In the genomic region with DNA sequence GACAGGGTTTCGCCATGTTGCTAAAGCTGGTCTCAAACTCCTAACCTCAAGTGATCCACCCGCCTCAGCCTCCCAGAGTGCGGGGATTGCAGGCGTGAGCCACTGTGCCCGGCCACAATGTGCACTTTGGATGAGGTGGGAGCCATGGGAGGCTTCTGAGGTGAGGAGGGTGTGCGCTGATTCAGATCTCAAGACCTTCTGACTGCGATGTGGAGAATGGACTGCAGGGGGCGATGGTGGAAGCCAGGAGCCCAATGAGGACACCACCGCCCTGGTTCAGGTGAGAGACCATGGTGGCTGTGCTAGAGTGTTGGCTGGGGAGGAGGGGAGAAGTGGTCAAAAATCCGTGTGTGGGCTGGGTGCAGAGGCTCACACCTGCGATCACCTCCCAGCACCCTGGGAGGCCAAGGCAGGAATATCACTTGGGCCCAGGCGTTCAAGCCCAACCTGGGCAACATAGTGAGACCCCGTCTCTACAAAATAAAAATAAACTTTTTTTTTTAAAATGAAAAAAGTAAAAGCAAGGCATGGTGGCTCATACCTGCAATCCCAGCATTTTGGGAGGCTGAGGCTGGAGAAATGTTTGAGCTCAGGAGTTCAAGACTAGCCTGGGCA, we compare ENCODE assay signal across 8 cellular contexts. TPM values are rescaled to one million over a fixed set of nuclear protein-coding genes. Genes with fewer than 3 reads are reported as not detected.
DNase-seq lines count a peak whose midpoint lies in the region; ATAC-seq and TF ChIP-seq lines count a peak whose summit lies in the region.

No MANE protein-coding gene starts in this region.

- no peaks in the 10 kb centered on the region for H3K9me2 ChIP-seq in PC-3 (replicated peaks; ENCODE audit: low read length)

- H3K36me3 ChIP-seq in GM06990 (ENCODE audit: control insufficient read depth, insufficient read depth, low read length) = no peaks in the 10 kb centered on the region; the same call in 1 of the 2 replicates
- H3K36me3 ChIP-seq in PC-3 (ENCODE audit: low read depth, low read length) = no peaks in the 10 kb centered on the region
- H3K36me3 ChIP-seq in mesenchymal stem cell (ENCODE audit: control insufficient read depth in 1 of 2, insufficient read depth in 2 of 2, low read depth in 1 of 2, low read length in 2 of 2) = peaks cover 0 to 7% of the 10 kb centered on the region in 2 experiments

- no peak overlapping the region for H3K18ac ChIP-seq in mesenchymal stem cell (ENCODE audit: low read depth in 1 of 2, low read length in 2 of 2)

- no peak overlapping the region for H2BK120ac ChIP-seq in mesenchymal stem cell (ENCODE audit: low read depth, low read length)

- intact Hi-C loops in PC-3 (cut with micrococcal nuclease) = no loop called here

- no peaks in the 10 kb centered on the region for H3K79me2 ChIP-seq in PC-3 (ENCODE audit: low read length)

- no peak overlapping the region for H3K4ac ChIP-seq in mesenchymal stem cell (ENCODE audit: low read depth in 1 of 2, low read length in 2 of 2)

- POLR2A ChIA-PET in PC-3 (lab: Charles Lee; ENCODE audit: unreplicated experiment) = no interaction called here

- peak; percentile 56 for TF ChIP-seq CTCF in GM06990 (IDR thresholded peaks at IDR 0.05; ENCODE audit: insufficient read depth, low read length, poor library complexity, severe bottlenecking)
- TF ChIP-seq CTCF in PC-3 (conservative IDR thresholded peaks at IDR 0.05; ENCODE audit: low read depth, low read length) = peak; percentile 38; the same call in 1 of the 2 replicates

- H3K4me1 ChIP-seq in PC-3 (ENCODE audit: insufficient read depth, low read length) (0 out of 2 replicates have a peak, but pooled peaks cover 1% of the 10 kb centered on the region), mesenchymal stem cell (ENCODE audit: control insufficient read depth, insufficient read depth, low read depth, low read length) (peaks cover 5% of the 10 kb centered on the region)

- H2AFZ ChIP-seq in PC-3 (ENCODE audit: low read length) (no peak overlapping the region), mesenchymal stem cell (ENCODE audit: low read depth, low read length) (no peak overlapping the region)

- CTCF ChIA-PET in PC-3 (lab: Charles Lee) = no interaction called here

- no peak overlapping the region for H3K23ac ChIP-seq in mesenchymal stem cell (ENCODE audit: low read length in 2 of 2)

- H4K91ac ChIP-seq in mesenchymal stem cell (ENCODE audit: low read length) = no peak overlapping the region

- 90% methylated on average over 11 of the region's 13 CpGs for WGBS in mesenchymal stem cell

- H2AK5ac ChIP-seq in mesenchymal stem cell (ENCODE audit: low read length, severe bottlenecking) = no peak overlapping the region

- H3K9ac ChIP-seq in PC-3 (ENCODE audit: low read length) (no peak overlapping the region), mesenchymal stem cell (ENCODE audit: low read length) (no peak overlapping the region)

- H4K20me1 ChIP-seq in PC-3 (ENCODE audit: low read length) = no peaks in the 10 kb centered on the region

- no peak overlapping the region for H3K4me2 ChIP-seq in PC-3 (ENCODE audit: low read length)
- no peak overlapping the region for H3K4me2 ChIP-seq in mesenchymal stem cell (ENCODE audit: low read length, poor library complexity, severe bottlenecking)

- BruUV-seq in PC-3 (replicated peaks; lab: Mats Ljungman, UMichigan) = no TSS peak

- no peak overlapping the region for H3K14ac ChIP-seq in mesenchymal stem cell (ENCODE audit: low read length in 2 of 2)

- no peaks in the 10 kb centered on the region for H3K9me3 ChIP-seq in PC-3 (ENCODE audit: low read length)
- no peaks in the 10 kb centered on the region for H3K9me3 ChIP-seq in mesenchymal stem cell (ENCODE audit: control insufficient read depth, low read length)

- H2BK5ac ChIP-seq in mesenchymal stem cell (ENCODE audit: low read depth, low read length, poor library complexity, severe bottlenecking) = no peak overlapping the region

- H3K79me1 ChIP-seq in mesenchymal stem cell (replicated peaks; ENCODE audit: low read length, poor library complexity, severe bottlenecking) = peaks cover 6% of the 10 kb centered on the region

- DNase-seq in GM06990 (ENCODE audit: extremely low read depth, insufficient read length) = no peak
- peak; percentile 44 for DNase-seq in PC-3
- peak; percentile 64 for DNase-seq in activated naive CD4-positive, alpha-beta T cell treated with anti-CD3 and anti-CD28 coated beads, Interleukin-2, amount 50 U/mL, for 16 hours
- peak; percentile 26 for DNase-seq in mesenchymal stem cell
- no peak for DNase-seq in NCI-H1048 (lab: John Stamatoyannopoulos, UW)
- no peak for DNase-seq in NCI-H1694 treated with DMSO at 0.1 percent for 48 hours (lab: John Stamatoyannopoulos, UW)

- H3K4me3 ChIP-seq in GM06990 (replicated peaks; ENCODE audit: low read depth, low read length) (no peak overlapping the region), PC-3 (ENCODE audit: low read length) (no peak overlapping the region), mesenchymal stem cell (ENCODE audit: insufficient read depth in 1 of 2, low read depth in 1 of 2, low read length in 2 of 2) (no peak overlapping the region)

- H3F3A ChIP-seq in PC-3 (ENCODE audit: low read length, unreplicated experiment) = no peaks in the 10 kb centered on the region

- H3K27ac ChIP-seq in PC-3 (ENCODE audit: low read length) (no peak overlapping the region), mesenchymal stem cell (ENCODE audit: low read length, poor library complexity, severe bottlenecking) (no peak overlapping the region)

- H3K27me3 ChIP-seq in GM06990 (replicated peaks; ENCODE audit: control insufficient read depth, insufficient read depth, low read length) = no peaks in the 10 kb centered on the region
- H3K27me3 ChIP-seq in PC-3 (ENCODE audit: low read length) = no peaks in the 10 kb centered on the region
- H3K27me3 ChIP-seq in mesenchymal stem cell (ENCODE audit: control insufficient read depth in 1 of 2, insufficient read depth in 1 of 2, low read length in 2 of 2) = no peaks in the 10 kb centered on the region

- H2BK15ac ChIP-seq in mesenchymal stem cell (ENCODE audit: low read depth, poor library complexity, severe bottlenecking) = no peak overlapping the region

- no peak overlapping the region for H2BK12ac ChIP-seq in mesenchymal stem cell (ENCODE audit: low read length in 2 of 2)

- no peak overlapping the region for H4K8ac ChIP-seq in mesenchymal stem cell (ENCODE audit: low read length)

- ATAC-seq in PC-3 (no peak; the same call in 1 of the 2 replicates), HG02588 (IDR thresholded peaks at IDR 0.05; ENCODE audit: unreplicated experiment) (no peak), HG03196 (IDR thresholded peaks at IDR 0.05; ENCODE audit: unreplicated experiment) (no peak)

RNA-seq across cellular contexts. Expression of a gene that starts 5.6 kb away (rescaled TPM):
- total RNA-seq in PC-3 (2014; rRNA removed) = 2.5 and 5.1 TPM in 2 replicates
- 10.7 TPM for polyA plus RNA-seq in mesenchymal stem cell (2013, experiment 1 of 2)
- polyA plus RNA-seq in mesenchymal stem cell (2013, experiment 2 of 2) = 11.4 TPM

RNA-seq across cellular contexts. Expression of a gene that starts 24.0 kb away (rescaled TPM):
- 8.3 and 12.4 TPM in 2 replicates for total RNA-seq in PC-3 (2014; rRNA removed)
- polyA plus RNA-seq in mesenchymal stem cell (2013, experiment 1 of 2) = 16.8 TPM
- polyA plus RNA-seq in mesenchymal stem cell (2013, experiment 2 of 2) = 18.0 TPM

RNA-seq across cellular contexts. Expression of a gene that starts 29.4 kb away (rescaled TPM):
- total RNA-seq in PC-3 (2014; rRNA removed) = not detected in 2 replicates
- polyA plus RNA-seq in mesenchymal stem cell (2013, experiment 1 of 2) = 0.33 TPM
- polyA plus RNA-seq in mesenchymal stem cell (2013, experiment 2 of 2) = 0.33 TPM

RNA-seq across cellular contexts. Expression of a gene that starts 49.3 kb away (rescaled TPM):
- total RNA-seq in PC-3 (2014; rRNA removed) = 2.4 and 2.9 TPM in 2 replicates
- polyA plus RNA-seq in mesenchymal stem cell (2013, experiment 1 of 2) = 7.2 TPM
- 7.0 TPM for polyA plus RNA-seq in mesenchymal stem cell (2013, experiment 2 of 2)

RNA-seq across cellular contexts. Expression of a gene that starts 51.7 kb away (rescaled TPM):
- total RNA-seq in PC-3 (2014; rRNA removed) = not detected in 2 replicates
- polyA plus RNA-seq in mesenchymal stem cell (2013, experiment 1 of 2) = not detected
- not detected for polyA plus RNA-seq in mesenchymal stem cell (2013, experiment 2 of 2)

Comparison
In these comparisons a context has a peak if more than half of its experiments do, and no peak if none do; other contexts are left out.
1. DNase-seq: peak in PC-3 (single experiment), activated naive CD4-positive, alpha-beta T cell treated with anti-CD3 and anti-CD28 coated beads, Interleukin-2, amount 50 U/mL, for 16 hours (single experiment) and mesenchymal stem cell (single experiment); none in GM06990 (single experiment), NCI-H1048 (single experiment) and NCI-H1694 treated with DMSO at 0.1 percent for 48 hours (single experiment).